Comparison of ENCODE assay signal across 1 cellular context in genomic region chr3:63967675-63968611, GRCh38.
TF ChIP-seq lines count a peak whose summit lies in the region.

No MANE protein-coding gene starts in this region.

TF ChIP-seq in H1, 55 proteins besides CTCF, POLR2A, EP300 and RAD21 (continued from another document):
- TF ChIP-seq POU5F1 (IDR thresholded peaks at IDR 0.05; ENCODE audit: low read depth, low read length) = no peak
- TF ChIP-seq RBBP5 (IDR thresholded peaks at IDR 0.05; ENCODE audit: borderline replicate concordance, low read depth, low read length) = no peak
- TF ChIP-seq, protein P1, sequence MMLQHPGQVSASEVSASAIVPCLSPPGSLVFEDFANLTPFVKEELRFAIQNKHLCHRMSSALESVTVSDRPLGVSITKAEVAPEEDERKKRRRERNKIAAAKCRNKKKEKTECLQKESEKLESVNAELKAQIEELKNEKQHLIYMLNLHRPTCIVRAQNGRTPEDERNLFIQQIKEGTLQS (IDR thresholded peaks at IDR 0.05; ENCODE audit: insufficient read depth, low read depth, low read length) = no peak
